Comparison of ENCODE assay signal across 14 cellular contexts in the genomic region with DNA sequence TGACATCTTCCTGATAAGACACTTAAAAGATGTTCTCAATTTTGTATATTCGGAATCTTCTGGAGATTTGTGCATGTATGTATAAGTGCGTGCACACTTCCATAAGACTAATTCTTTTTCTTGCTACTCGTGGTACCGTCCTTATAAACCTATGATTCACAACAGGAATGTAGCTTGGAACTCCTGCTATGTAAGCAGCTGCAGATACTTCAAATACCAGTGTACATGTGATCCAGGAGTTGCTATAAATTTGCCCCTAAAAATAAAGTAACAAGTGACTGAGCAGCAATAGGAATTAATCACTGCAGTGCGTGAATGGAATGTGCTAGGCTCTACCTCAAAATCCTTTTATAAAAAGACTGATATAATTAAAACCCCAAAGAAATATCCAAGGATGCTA.
DNase-seq lines count a peak whose midpoint lies in the region; ATAC-seq, FAIRE-seq and TF ChIP-seq lines count a peak whose summit lies in the region.
"Had no signal": no experiment of that assay in that cellular context is flagged by ENCODE, and none has a peak within 500 bp of the region (broad histone marks: within the 10 kb centered on the region; RNA-seq: fewer than 3 reads in every experiment).

No MANE protein-coding gene starts in this region.

- WGBS in A549 (ENCODE audit: missing lambda C conversion rate): 46% methylated on average over 5 of the region's 5 CpGs
- no CpG with 5 or more reads among the region's 5 CpGs for WGBS in mesendoderm (ENCODE audit: extremely low coverage, insufficient coverage, low lambda C conversion rate)

- no peak overlapping the region for H2BK120ac ChIP-seq in mesendoderm (ENCODE audit: low read depth, low read length)

- H3K27me3 ChIP-seq in brain microvascular endothelial cell (replicated peaks) (no peaks in the 10 kb centered on the region), keratinocyte (ENCODE audit: control insufficient read depth, extremely low read depth, insufficient read depth, low read length) (no peaks in the 10 kb centered on the region), mesendoderm (ENCODE audit: insufficient read depth, low read length, poor library complexity) (no peaks in the 10 kb centered on the region)

- H4K8ac ChIP-seq in mesendoderm (ENCODE audit: low read depth, low read length): no peak overlapping the region

- no peak for TF ChIP-seq CTCF in A549 (IDR thresholded peaks at IDR 0.05)
- TF ChIP-seq CTCF in brain microvascular endothelial cell (IDR thresholded peaks at IDR 0.05; ENCODE audit: low read depth, low read length, missing control alignments): no peak
- no peak for TF ChIP-seq CTCF in keratinocyte (optimal IDR thresholded peaks at IDR 0.05 in 1 of 3, IDR thresholded peaks at IDR 0.05 in 1 of 3, conservative IDR thresholded peaks at IDR 0.05 in 1 of 3; ENCODE audit: extremely low read depth in 1 of 3, insufficient read depth in 2 of 3, low read length in 3 of 3)

- peaks cover 0 to 16% of the 10 kb centered on the region in 2 donors for H3K36me3 Mint-ChIP-seq in activated naive CD4-positive, alpha-beta T cell treated with anti-CD3 and anti-CD28 coated beads, Interleukin-2, amount 50 U/mL, for 72 hours

- TF ChIP-seq RAD21 in A549 (conservative IDR thresholded peaks at IDR 0.05 in 1 of 2, IDR thresholded peaks at IDR 0.05 in 1 of 2): no peak

- H2BK5ac ChIP-seq in mesendoderm (ENCODE audit: low read length): no peak overlapping the region

- H3K27ac ChIP-seq in A549: no peak overlapping the region; a peak in 1 of 6 replicates
- H3K27ac ChIP-seq in brain microvascular endothelial cell: peak overlapping the region; percentile 1
- H3K27ac ChIP-seq in keratinocyte (ENCODE audit: control insufficient read depth, insufficient read depth, low read length): no peak overlapping the region
- H3K27ac ChIP-seq in mesendoderm (ENCODE audit: low read depth, low read length): no peak overlapping the region

- H2AK5ac ChIP-seq in mesendoderm (ENCODE audit: low read length): no peak overlapping the region

- H3K23ac ChIP-seq in mesendoderm (ENCODE audit: low read length): no peak overlapping the region

- H3K79me2 ChIP-seq in keratinocyte (ENCODE audit: control insufficient read depth, insufficient read depth, low read length): no peaks in the 10 kb centered on the region
- no peaks in the 10 kb centered on the region for H3K79me2 ChIP-seq in mesendoderm (ENCODE audit: control insufficient read depth, insufficient read depth, low read length)

- H4K20me1 ChIP-seq in keratinocyte (ENCODE audit: control insufficient read depth, extremely low read depth, insufficient read depth, low read length): no peaks in the 10 kb centered on the region

- H3K27ac Mint-ChIP-seq in activated naive CD4-positive, alpha-beta T cell treated with anti-CD3 and anti-CD28 coated beads, Interleukin-2, amount 50 U/mL, for 72 hours: no peak overlapping the region
- H3K27ac Mint-ChIP-seq: dendritic cell treated with granulocyte-macrophage colony-stimulating factor and Interleukin-4, amounts not matched to agents 40 ng/mL and 50 ng/mL, for 4 days had no signal

- H3K9ac ChIP-seq in keratinocyte (ENCODE audit: control insufficient read depth, extremely low read depth, insufficient read depth, low read length) (no peak overlapping the region), mesendoderm (ENCODE audit: low read length) (no peak overlapping the region)

- ATAC-seq in A549: peak; percentile 59 to 63; a peak in 3 of 6 replicates
- no peak for ATAC-seq in activated naive CD4-positive, alpha-beta T cell treated with anti-CD3 and anti-CD28 coated beads, Interleukin-2, amount 50 U/mL, for 72 hours
- no peak for ATAC-seq in GM18517 (IDR thresholded peaks at IDR 0.05; ENCODE audit: unreplicated experiment)
- ATAC-seq: sciatic nerve had no signal

- in situ Hi-C loops in brain microvascular endothelial cell (cut with HindIII; ENCODE audit: low pct_ligation_motif_present, low sequenced_read_pairs): no loop called here

- H4K5ac ChIP-seq in mesendoderm (ENCODE audit: low read length): no peak overlapping the region

- FAIRE-seq in A549 (lab: Jason Lieb, UNC) (no peak), keratinocyte (lab: Jason Lieb, UNC) (no peak)
- FAIRE-seq: G401.6 had no signal

- H3K4me1 ChIP-seq in A549: peaks cover 16% of the 10 kb centered on the region; the same call in 1 of the 3 replicates
- peaks cover 6% of the 10 kb centered on the region for H3K4me1 ChIP-seq in keratinocyte (ENCODE audit: control insufficient read depth, extremely low read depth, insufficient read depth, low read length)
- no peaks in the 10 kb centered on the region for H3K4me1 ChIP-seq in mesendoderm (ENCODE audit: control insufficient read depth, low read depth, low read length)

- no peak overlapping the region for H3K18ac ChIP-seq in mesendoderm (ENCODE audit: low read length)

- no peaks in the 10 kb centered on the region for H3K9me1 ChIP-seq in keratinocyte (ENCODE audit: control insufficient read depth, extremely low read depth, insufficient read depth, low read length)

- TF ChIP-seq POLR2A in A549 (IDR thresholded peaks at IDR 0.05; ENCODE audit: low read length): no peak

- no peak overlapping the region for H3K4me3 ChIP-seq in A549
- H3K4me3 ChIP-seq in brain microvascular endothelial cell (ENCODE audit: low read depth, low read length): no peak overlapping the region
- no peak overlapping the region for H3K4me3 ChIP-seq in keratinocyte (ENCODE audit: control insufficient read depth in 2 of 3, extremely low read depth in 1 of 3, insufficient read depth in 2 of 3, low read depth in 1 of 3, low read length in 3 of 3)
- H3K4me3 ChIP-seq in mesendoderm (ENCODE audit: low read length): no peak overlapping the region

- H3K36me3 ChIP-seq in brain microvascular endothelial cell (replicated peaks): no peaks in the 10 kb centered on the region
- no peaks in the 10 kb centered on the region for H3K36me3 ChIP-seq in keratinocyte (ENCODE audit: control insufficient read depth in 2 of 2, extremely low read depth in 1 of 2, insufficient read depth in 2 of 2, low read length in 2 of 2)
- no peaks in the 10 kb centered on the region for H3K36me3 ChIP-seq in mesendoderm (ENCODE audit: control insufficient read depth, insufficient read depth, low read length)

- dilution Hi-C loops in keratinocyte (cut with MboI; ENCODE audit: extremely low pct_ligation_motif_present, low sequenced_read_pairs): no loop called here

- H3K56ac ChIP-seq in mesendoderm (ENCODE audit: low read length): no peak overlapping the region

- CTCF ChIA-PET in A549 (lab: Yijun Ruan, JAX): no interaction called here

- POLR2A ChIA-PET in A549 (lab: Yijun Ruan, JAX): no interaction called here

- no peak overlapping the region for H3K4ac ChIP-seq in mesendoderm (ENCODE audit: low read depth, low read length)

- no peak for TF ChIP-seq EP300 in A549 (IDR thresholded peaks at IDR 0.05)

- H3K9me3 ChIP-seq in A549 (no peaks in the 10 kb centered on the region; the same call in 2 of the 3 replicates), keratinocyte (ENCODE audit: control insufficient read depth, low read depth, low read length) (no peaks in the 10 kb centered on the region)

- H2AFZ ChIP-seq in keratinocyte (ENCODE audit: control insufficient read depth, low read length): no peak overlapping the region

- peak overlapping the region; percentile 29; the same call in 1 of the 3 replicates for H3K4me2 ChIP-seq in A549
- H3K4me2 ChIP-seq in keratinocyte (ENCODE audit: control insufficient read depth, extremely low read depth, insufficient read depth, low read depth, low read length): no peak overlapping the region
- no peak overlapping the region for H3K4me2 ChIP-seq in mesendoderm (ENCODE audit: low read length)

- peak in 1 of 2 experiments; percentile 15 for DNase-seq in A549 (ENCODE audit: low read depth in 1 of 2, low spot score in 1 of 2)
- peak; percentile 81 for DNase-seq in HS-27A (ENCODE audit: low read depth)
- DNase-seq in brain microvascular endothelial cell: peak; percentile 59
- DNase-seq in keratinocyte (ENCODE audit: low read depth, low spot score): peak; percentile 45
- no peak for DNase-seq in activated naive CD4-positive, alpha-beta T cell treated with anti-CD3 and anti-CD28 coated beads, Interleukin-2, amount 50 U/mL, for 72 hours (ENCODE audit: low spot score in 2 of 2)
- DNase-seq in SHP77 treated with DMSO at 0.1 percent for 48 hours (lab: John Stamatoyannopoulos, UW): no peak
- no peak for DNase-seq in mesendoderm
- DNase-seq: hypothalamus, NCI-H1105, NCI-H748 treated with DMSO at 0.1 percent for 48 hours had no signal

- H3K79me1 ChIP-seq in mesendoderm (ENCODE audit: low read length): no peaks in the 10 kb centered on the region

- peaks cover 0 to 10% of the 10 kb centered on the region in 2 donors for H3K9me3 Mint-ChIP-seq in activated naive CD4-positive, alpha-beta T cell treated with anti-CD3 and anti-CD28 coated beads, Interleukin-2, amount 50 U/mL, for 72 hours

- H2BK15ac ChIP-seq in mesendoderm (replicated peaks; ENCODE audit: low read depth): no peak overlapping the region

TF ChIP-seq in A549, 52 proteins besides CTCF, POLR2A, EP300 and RAD21:
- peak; percentile 38; the same call in 1 of the 2 replicates for TF ChIP-seq JUNB (IDR thresholded peaks at IDR 0.05)
- TF ChIP-seq ESRRA (IDR thresholded peaks at IDR 0.05; ENCODE audit: borderline replicate concordance, low read length): no peak
TF ChIP-seq in A549: peak in this region for 1.

Comparison
In these comparisons a context has a peak if more than half of its experiments do, and no peak if none do; other contexts are left out.
1. ATAC-seq: peak in A549 (2 of 2); none in activated naive CD4-positive, alpha-beta T cell treated with anti-CD3 and anti-CD28 coated beads, Interleukin-2, amount 50 U/mL, for 72 hours (0 of 2) and GM18517 (single experiment).
2. DNase-seq: peak in HS-27A (single experiment), brain microvascular endothelial cell (single experiment) and keratinocyte (single experiment); none in activated naive CD4-positive, alpha-beta T cell treated with anti-CD3 and anti-CD28 coated beads, Interleukin-2, amount 50 U/mL, for 72 hours (0 of 2), SHP77 treated with DMSO at 0.1 percent for 48 hours (single experiment) and mesendoderm (single experiment).